1 cellular context compared by ENCODE assay signal in the genomic region with DNA sequence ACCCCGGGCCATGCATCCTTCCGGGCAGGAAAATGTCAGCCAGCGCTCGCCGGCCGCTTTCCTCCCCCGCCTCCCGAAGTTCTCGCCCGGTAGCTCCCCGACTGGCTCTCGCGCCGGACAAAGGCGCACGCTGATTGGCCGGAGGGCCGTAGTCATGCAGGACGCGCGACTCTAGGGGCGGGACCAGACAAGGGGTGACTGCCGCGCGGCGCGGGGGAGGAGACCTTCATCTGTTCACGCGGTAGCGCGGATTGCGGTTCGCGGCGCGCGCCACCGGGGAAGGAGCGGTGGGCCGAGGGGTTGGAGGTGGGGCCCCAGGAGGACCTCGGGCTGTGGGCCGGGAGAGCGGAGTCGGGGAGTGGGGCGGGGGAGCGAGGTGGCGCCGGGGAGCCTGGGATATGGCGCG.
A peak's percentile ranks its signal among the peaks of the same experiment; 100 is the strongest.
TF ChIP-seq lines count a peak whose summit lies in the region.

A gene (plus strand): TSS at position 221 of the 406 bp plus-strand sequence. CDS start 178 bp downstream, at position 399.

TF ChIP-seq in GM12878, 131 proteins besides CTCF, POLR2A, EP300 and RAD21 (continued from another document):
- peak in 1 of 2 experiments; percentile 45; a peak in 1 of 3 replicates for TF ChIP-seq EGR1 (IDR thresholded peaks at IDR 0.05; ENCODE audit: borderline replicate concordance in 1 of 2, low read depth in 2 of 2, low read length in 2 of 2)
- no peak for TF ChIP-seq RELA (IDR thresholded peaks at IDR 0.05; ENCODE audit: borderline replicate concordance, partially characterized antibody)
- TF ChIP-seq CREM (IDR thresholded peaks at IDR 0.05; ENCODE audit: low read depth): peak; percentile 78
- 0 out of 4 replicates have a peak, but pooled peaks of 1 of the 2 experiments have one; percentile 25 for TF ChIP-seq SRF (IDR thresholded peaks at IDR 0.05; ENCODE audit: low read depth in 2 of 2, low read length in 2 of 2)
- TF ChIP-seq, protein P1, sequence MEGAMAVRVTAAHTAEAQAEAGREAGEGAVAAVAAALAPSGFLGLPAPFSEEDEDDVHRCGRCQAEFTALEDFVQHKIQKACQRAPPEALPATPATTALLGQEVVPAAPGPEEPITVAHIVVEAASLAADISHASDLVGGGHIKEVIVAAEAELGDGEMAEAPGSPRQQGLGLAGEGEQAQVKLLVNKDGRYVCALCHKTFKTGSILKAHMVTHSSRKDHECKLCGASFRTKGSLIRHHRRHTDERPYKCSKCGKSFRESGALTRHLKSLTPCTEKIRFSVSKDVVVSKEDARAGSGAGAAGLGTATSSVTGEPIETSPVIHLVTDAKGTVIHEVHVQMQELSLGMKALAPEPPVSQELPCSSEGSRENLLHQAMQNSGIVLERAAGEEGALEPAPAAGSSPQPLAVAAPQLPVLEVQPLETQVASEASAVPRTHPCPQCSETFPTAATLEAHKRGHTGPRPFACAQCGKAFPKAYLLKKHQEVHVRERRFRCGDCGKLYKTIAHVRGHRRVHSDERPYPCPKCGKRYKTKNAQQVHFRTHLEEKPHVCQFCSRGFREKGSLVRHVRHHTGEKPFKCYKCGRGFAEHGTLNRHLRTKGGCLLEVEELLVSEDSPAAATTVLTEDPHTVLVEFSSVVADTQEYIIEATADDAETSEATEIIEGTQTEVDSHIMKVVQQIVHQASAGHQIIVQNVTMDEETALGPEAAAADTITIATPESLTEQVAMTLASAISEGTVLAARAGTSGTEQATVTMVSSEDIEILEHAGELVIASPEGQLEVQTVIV (IDR thresholded peaks at IDR 0.05; ENCODE audit: borderline replicate concordance, partially characterized antibody): peak; percentile 51
- 0 out of 2 replicates have a peak, but pooled peaks have one; percentile 43 for TF ChIP-seq ASH2L (IDR thresholded peaks at IDR 0.05; ENCODE audit: borderline replicate concordance, low read depth)
- 0 out of 2 replicates have a peak, but pooled peaks have one; percentile 10 for TF ChIP-seq ZNF207 (IDR thresholded peaks at IDR 0.05; ENCODE audit: borderline replicate concordance)
- TF ChIP-seq, protein P2, sequence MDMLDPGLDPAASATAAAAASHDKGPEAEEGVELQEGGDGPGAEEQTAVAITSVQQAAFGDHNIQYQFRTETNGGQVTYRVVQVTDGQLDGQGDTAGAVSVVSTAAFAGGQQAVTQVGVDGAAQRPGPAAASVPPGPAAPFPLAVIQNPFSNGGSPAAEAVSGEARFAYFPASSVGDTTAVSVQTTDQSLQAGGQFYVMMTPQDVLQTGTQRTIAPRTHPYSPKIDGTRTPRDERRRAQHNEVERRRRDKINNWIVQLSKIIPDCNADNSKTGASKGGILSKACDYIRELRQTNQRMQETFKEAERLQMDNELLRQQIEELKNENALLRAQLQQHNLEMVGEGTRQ (IDR thresholded peaks at IDR 0.05; ENCODE audit: borderline replicate concordance, low read depth, low read length): no peak
- TF ChIP-seq ZZZ3 (IDR thresholded peaks at IDR 0.05; ENCODE audit: control insufficient read depth, insufficient read length, low read depth): no peak
- TF ChIP-seq, protein P3, sequence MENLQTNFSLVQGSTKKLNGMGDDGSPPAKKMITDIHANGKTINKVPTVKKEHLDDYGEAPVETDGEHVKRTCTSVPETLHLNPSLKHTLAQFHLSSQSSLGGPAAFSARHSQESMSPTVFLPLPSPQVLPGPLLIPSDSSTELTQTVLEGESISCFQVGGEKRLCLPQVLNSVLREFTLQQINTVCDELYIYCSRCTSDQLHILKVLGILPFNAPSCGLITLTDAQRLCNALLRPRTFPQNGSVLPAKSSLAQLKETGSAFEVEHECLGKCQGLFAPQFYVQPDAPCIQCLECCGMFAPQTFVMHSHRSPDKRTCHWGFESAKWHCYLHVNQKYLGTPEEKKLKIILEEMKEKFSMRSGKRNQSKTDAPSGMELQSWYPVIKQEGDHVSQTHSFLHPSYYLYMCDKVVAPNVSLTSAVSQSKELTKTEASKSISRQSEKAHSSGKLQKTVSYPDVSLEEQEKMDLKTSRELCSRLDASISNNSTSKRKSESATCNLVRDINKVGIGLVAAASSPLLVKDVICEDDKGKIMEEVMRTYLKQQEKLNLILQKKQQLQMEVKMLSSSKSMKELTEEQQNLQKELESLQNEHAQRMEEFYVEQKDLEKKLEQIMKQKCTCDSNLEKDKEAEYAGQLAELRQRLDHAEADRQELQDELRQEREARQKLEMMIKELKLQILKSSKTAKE (IDR thresholded peaks at IDR 0.05; ENCODE audit: low read depth, poor library complexity, severe bottlenecking): no peak
- peak; percentile 87; the same call in 1 of the 2 replicates for TF ChIP-seq CREB1 (IDR thresholded peaks at IDR 0.05; ENCODE audit: low read depth)
- no peak for TF ChIP-seq ZSCAN29 (IDR thresholded peaks at IDR 0.05)
- TF ChIP-seq BHLHE40 (IDR thresholded peaks at IDR 0.05; ENCODE audit: borderline replicate concordance in 1 of 2, low read depth in 2 of 2, low read length in 1 of 2): peak; percentile 17 to 72; a peak in 2 of 4 replicates
- TF ChIP-seq RCOR1 (conservative IDR thresholded peaks at IDR 0.05; ENCODE audit: low read depth, low read length): peak; percentile 53; the same call in 1 of the 2 replicates
- TF ChIP-seq, protein P4, sequence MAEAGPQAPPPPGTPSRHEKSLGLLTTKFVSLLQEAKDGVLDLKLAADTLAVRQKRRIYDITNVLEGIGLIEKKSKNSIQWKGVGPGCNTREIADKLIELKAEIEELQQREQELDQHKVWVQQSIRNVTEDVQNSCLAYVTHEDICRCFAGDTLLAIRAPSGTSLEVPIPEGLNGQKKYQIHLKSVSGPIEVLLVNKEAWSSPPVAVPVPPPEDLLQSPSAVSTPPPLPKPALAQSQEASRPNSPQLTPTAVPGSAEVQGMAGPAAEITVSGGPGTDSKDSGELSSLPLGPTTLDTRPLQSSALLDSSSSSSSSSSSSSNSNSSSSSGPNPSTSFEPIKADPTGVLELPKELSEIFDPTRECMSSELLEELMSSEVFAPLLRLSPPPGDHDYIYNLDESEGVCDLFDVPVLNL (IDR thresholded peaks at IDR 0.05; ENCODE audit: low read depth, low read length): peak; percentile 41; the same call in 1 of the 2 replicates
- TF ChIP-seq, protein P5, sequence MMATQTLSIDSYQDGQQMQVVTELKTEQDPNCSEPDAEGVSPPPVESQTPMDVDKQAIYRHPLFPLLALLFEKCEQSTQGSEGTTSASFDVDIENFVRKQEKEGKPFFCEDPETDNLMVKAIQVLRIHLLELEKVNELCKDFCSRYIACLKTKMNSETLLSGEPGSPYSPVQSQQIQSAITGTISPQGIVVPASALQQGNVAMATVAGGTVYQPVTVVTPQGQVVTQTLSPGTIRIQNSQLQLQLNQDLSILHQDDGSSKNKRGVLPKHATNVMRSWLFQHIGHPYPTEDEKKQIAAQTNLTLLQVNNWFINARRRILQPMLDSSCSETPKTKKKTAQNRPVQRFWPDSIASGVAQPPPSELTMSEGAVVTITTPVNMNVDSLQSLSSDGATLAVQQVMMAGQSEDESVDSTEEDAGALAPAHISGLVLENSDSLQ (IDR thresholded peaks at IDR 0.05): peak; percentile 52; the same call in 1 of the 2 replicates
- no peak for TF ChIP-seq ZNF384 (IDR thresholded peaks at IDR 0.05; ENCODE audit: borderline replicate concordance, low read depth, low read length)
- TF ChIP-seq RUNX3 (IDR thresholded peaks at IDR 0.05; ENCODE audit: low read length): peak; percentile 82
- TF ChIP-seq, protein P6, sequence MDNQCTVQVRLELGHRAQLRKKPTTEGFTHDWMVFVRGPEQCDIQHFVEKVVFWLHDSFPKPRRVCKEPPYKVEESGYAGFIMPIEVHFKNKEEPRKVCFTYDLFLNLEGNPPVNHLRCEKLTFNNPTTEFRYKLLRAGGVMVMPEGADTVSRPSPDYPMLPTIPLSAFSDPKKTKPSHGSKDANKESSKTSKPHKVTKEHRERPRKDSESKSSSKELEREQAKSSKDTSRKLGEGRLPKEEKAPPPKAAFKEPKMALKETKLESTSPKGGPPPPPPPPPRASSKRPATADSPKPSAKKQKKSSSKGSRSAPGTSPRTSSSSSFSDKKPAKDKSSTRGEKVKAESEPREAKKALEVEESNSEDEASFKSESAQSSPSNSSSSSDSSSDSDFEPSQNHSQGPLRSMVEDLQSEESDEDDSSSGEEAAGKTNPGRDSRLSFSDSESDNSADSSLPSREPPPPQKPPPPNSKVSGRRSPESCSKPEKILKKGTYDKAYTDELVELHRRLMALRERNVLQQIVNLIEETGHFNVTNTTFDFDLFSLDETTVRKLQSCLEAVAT (IDR thresholded peaks at IDR 0.05): peak; percentile 23; the same call in 1 of the 2 replicates
- TF ChIP-seq GATAD2B (conservative IDR thresholded peaks at IDR 0.05; ENCODE audit: low read depth): 0 out of 2 replicates have a peak, but pooled peaks have one; percentile 42
- peak; percentile 89 for TF ChIP-seq CHD2 (IDR thresholded peaks at IDR 0.05; ENCODE audit: borderline replicate concordance, low read depth, low read length)
- peak; percentile 90; the same call in 1 of the 2 replicates for TF ChIP-seq HDGF (IDR thresholded peaks at IDR 0.05)
- 0 out of 3 replicates have a peak, but pooled peaks have one; percentile 44 for TF ChIP-seq POU2F2 (IDR thresholded peaks at IDR 0.05; ENCODE audit: borderline replicate concordance, low read depth, low read length)
- TF ChIP-seq MXI1 (IDR thresholded peaks at IDR 0.05; ENCODE audit: low read depth, low read length): peak; percentile 78
- TF ChIP-seq NRF1 (conservative IDR thresholded peaks at IDR 0.05; ENCODE audit: low read depth, low read length): peak; percentile 20; the same call in 1 of the 2 replicates
- 0 out of 2 replicates have a peak, but pooled peaks have one; percentile 6 for TF ChIP-seq TCF12 (IDR thresholded peaks at IDR 0.05; ENCODE audit: low read depth, low read length)
- TF ChIP-seq TAF1 (IDR thresholded peaks at IDR 0.05; ENCODE audit: borderline replicate concordance, low read depth, low read length): no peak
- TF ChIP-seq CBFB (IDR thresholded peaks at IDR 0.05; ENCODE audit: low read depth): no peak; the same call in 1 of the 2 replicates
- peak; percentile 87; the same call in 1 of the 2 replicates for TF ChIP-seq SIN3A (IDR thresholded peaks at IDR 0.05; ENCODE audit: low read depth, low read length)
- TF ChIP-seq, protein P7, sequence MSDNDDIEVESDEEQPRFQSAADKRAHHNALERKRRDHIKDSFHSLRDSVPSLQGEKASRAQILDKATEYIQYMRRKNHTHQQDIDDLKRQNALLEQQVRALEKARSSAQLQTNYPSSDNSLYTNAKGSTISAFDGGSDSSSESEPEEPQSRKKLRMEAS (IDR thresholded peaks at IDR 0.05; ENCODE audit: low read depth, low read length): 0 out of 2 replicates have a peak, but pooled peaks have one; percentile 10
- peak; percentile 47 for TF ChIP-seq MEF2B (IDR thresholded peaks at IDR 0.05; ENCODE audit: partially characterized antibody, poor library complexity, severe bottlenecking)
- peak; percentile 85 for TF ChIP-seq YY1 (IDR thresholded peaks at IDR 0.05; ENCODE audit: low read depth, low read length)
- no peak for TF ChIP-seq STAT1 (conservative IDR thresholded peaks at IDR 0.05)
- TF ChIP-seq, protein P8, sequence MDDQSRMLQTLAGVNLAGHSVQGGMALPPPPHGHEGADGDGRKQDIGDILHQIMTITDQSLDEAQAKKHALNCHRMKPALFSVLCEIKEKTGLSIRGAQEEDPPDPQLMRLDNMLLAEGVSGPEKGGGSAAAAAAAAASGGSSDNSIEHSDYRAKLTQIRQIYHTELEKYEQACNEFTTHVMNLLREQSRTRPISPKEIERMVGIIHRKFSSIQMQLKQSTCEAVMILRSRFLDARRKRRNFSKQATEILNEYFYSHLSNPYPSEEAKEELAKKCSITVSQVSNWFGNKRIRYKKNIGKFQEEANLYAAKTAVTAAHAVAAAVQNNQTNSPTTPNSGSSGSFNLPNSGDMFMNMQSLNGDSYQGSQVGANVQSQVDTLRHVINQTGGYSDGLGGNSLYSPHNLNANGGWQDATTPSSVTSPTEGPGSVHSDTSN (IDR thresholded peaks at IDR 0.05; ENCODE audit: insufficient replicate concordance, low read depth, low read length): no peak
